ENCODE assay signal across 30 cellular contexts in the genomic region with DNA sequence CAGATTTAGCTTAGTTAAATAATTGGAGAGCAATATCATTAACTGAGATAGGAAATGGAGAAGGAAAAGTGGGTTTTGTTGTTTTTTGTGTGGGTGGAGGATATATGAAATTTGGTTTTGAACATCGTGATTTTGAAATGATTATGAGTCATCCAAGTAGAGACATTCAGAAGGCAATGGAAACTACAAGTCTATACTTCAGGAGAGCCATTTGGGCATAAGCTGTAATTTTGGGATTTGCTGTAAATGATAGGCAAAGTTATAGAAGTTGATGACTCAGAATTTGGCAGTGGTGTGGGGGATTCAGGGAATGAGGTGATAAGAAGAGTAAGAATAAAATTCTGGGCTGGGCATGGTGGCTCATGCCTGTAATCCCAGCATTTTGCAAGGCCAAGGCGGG.
"Had no signal": no experiment of that assay in that cellular context is flagged by ENCODE, and none has a peak within 500 bp of the region (broad histone marks: within the 10 kb centered on the region; RNA-seq: fewer than 3 reads in every experiment).

No MANE protein-coding gene starts in this region.

- H3K36me3 ChIP-seq: brain microvascular endothelial cell, neutrophil, right lobe of liver, transverse colon had no signal

- H3K4me3 ChIP-seq: right lobe of liver, skin epidermis, testis, transverse colon had no signal

- ATAC-seq: left cardiac atrium; left ventricle myocardium superior; right lobe of liver; stimulated activated naive CD8-positive, alpha-beta T cell treated with anti-CD3 and anti-CD28 coated beads, Interleukin-15, Interleukin-2, amounts not matched to agents 100 U/mL and 50 U/mL, for 24 hours; WTC11 had no signal

- FAIRE-seq: astrocyte, colon, endometrium, keratinocyte had no signal

- DNase-seq: activated CD4-positive, alpha-beta memory T cell treated with anti-CD3 and anti-CD28 coated beads, Interleukin-2, amount 10 ng/mL, durations not matched to agents 7 days and 5 days; activated CD4-positive, alpha-beta T cell treated with anti-CD3 and anti-CD28 coated beads for 1 hour; activated CD4-positive, alpha-beta T cell treated with anti-CD3 and anti-CD28 coated beads, Interleukin-2, amount 10 ng/mL, durations not matched to agents 7 days and 5 days; activated CD8-positive, alpha-beta memory T cell treated with anti-CD3 and anti-CD28 coated beads, Interleukin-2, amount 50 U/mL, for 48 hours; activated gamma-delta T cell treated with Interleukin-2 at 50 U/mL for 16 hours; activated naive CD4-positive, alpha-beta T cell treated with anti-CD3 and anti-CD28 coated beads, Interleukin-2, amount 50 U/mL, for 16 hours; activated T-cell treated with anti-CD3 and anti-CD28 coated beads, Interleukin-2, amount 50 U/mL, for 24 hours; amniotic stem cell; brain microvascular endothelial cell; dermis blood vessel endothelial cell; effector CD8-positive, alpha-beta T cell; foreskin fibroblast; head of caudate nucleus; hippocampal formation; left cardiac atrium; left ventricle myocardium superior; nephron progenitor cell; right lobe of liver; stimulated activated CD4-positive, alpha-beta T cell treated with anti-CD3 and anti-CD28 coated beads, Interleukin-12 subunit alpha, Interleukin-12 subunit beta, amount 100 ng/mL, for 4 hours; stimulated activated CD4-positive, alpha-beta T cell treated with anti-CD3 and anti-CD28 coated beads, Interleukin-4, amount 100 ng/mL, for 1 hour; stimulated activated naive CD8-positive, alpha-beta T cell treated with anti-CD3 and anti-CD28 coated beads, Interleukin-15, Interleukin-2, amounts not matched to agents 100 U/mL and 50 U/mL, for 24 hours; testis; transverse colon had no signal

- H3K27me3 ChIP-seq: right lobe of liver, testis, transverse colon had no signal
